1 cellular context compared by ENCODE assay signal in the genomic region with DNA sequence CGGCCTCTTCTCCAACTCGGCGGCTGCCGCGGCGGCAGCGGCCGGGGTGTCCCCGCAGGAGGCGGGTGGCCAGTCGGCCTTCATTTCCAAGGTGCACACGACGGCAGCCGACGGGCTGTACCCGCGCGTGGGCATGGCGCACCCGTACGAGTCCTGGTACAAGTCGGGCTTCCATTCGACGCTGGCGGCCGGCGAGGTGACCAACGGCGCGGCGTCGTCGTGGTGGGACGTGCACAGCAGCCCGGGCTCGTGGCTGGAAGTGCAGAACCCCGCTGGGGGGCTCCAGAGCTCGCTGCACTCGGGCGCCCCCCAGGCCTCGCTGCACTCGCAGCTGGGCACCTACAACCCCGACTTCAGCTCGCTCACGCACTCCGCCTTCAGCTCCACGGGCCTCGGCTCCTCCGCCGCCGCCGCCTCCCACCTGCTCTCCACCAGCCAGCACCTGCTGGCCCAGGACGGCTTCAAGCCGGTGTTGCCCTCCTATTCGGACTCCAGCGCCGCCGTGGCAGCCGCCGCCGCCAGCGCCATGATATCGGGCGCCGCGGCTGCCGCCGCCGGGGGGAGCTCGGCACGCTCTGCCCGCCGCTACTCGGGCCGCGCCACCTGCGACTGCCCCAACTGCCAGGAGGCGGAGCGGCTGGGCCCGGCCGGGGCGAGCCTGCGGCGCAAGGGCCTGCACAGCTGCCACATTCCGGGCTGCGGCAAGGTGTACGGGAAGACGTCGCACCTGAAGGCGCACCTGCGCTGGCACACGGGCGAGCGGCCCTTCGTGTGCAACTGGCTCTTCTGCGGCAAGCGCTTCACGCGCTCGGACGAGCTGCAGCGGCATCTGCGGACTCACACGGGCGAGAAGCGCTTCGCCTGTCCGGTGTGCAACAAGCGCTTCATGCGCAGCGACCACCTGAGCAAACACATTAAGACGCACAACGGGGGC.
TF ChIP-seq lines count a peak whose summit lies in the region.

No MANE protein-coding gene starts in this region.

TF ChIP-seq in HEK293, 187 proteins besides CTCF, POLR2A, EP300 and RAD21 (continued from another document):
- TF ChIP-seq, protein P1, sequence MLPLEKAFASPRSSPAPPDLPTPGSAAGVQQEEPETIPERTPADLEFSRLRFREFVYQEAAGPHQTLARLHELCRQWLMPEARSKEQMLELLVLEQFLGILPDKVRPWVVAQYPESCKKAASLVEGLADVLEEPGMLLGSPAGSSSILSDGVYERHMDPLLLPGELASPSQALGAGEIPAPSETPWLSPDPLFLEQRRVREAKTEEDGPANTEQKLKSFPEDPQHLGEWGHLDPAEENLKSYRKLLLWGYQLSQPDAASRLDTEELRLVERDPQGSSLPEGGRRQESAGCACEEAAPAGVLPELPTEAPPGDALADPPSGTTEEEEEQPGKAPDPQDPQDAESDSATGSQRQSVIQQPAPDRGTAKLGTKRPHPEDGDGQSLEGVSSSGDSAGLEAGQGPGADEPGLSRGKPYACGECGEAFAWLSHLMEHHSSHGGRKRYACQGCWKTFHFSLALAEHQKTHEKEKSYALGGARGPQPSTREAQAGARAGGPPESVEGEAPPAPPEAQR (tag by site-specific recombination; IDR thresholded peaks at IDR 0.05) = no peak
- TF ChIP-seq, protein P2, sequence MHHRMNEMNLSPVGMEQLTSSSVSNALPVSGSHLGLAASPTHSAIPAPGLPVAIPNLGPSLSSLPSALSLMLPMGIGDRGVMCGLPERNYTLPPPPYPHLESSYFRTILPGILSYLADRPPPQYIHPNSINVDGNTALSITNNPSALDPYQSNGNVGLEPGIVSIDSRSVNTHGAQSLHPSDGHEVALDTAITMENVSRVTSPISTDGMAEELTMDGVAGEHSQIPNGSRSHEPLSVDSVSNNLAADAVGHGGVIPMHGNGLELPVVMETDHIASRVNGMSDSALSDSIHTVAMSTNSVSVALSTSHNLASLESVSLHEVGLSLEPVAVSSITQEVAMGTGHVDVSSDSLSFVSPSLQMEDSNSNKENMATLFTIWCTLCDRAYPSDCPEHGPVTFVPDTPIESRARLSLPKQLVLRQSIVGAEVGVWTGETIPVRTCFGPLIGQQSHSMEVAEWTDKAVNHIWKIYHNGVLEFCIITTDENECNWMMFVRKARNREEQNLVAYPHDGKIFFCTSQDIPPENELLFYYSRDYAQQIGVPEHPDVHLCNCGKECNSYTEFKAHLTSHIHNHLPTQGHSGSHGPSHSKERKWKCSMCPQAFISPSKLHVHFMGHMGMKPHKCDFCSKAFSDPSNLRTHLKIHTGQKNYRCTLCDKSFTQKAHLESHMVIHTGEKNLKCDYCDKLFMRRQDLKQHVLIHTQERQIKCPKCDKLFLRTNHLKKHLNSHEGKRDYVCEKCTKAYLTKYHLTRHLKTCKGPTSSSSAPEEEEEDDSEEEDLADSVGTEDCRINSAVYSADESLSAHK (tag by site-specific recombination; IDR thresholded peaks at IDR 0.05) = no peak
- TF ChIP-seq ZNF202 (tag by site-specific recombination; IDR thresholded peaks at IDR 0.05; ENCODE audit: borderline replicate concordance) (peak; percentile 42; the same call in 1 of the 2 replicates), WT1 (tag by site-specific recombination; IDR thresholded peaks at IDR 0.05) (0 out of 2 replicates have a peak, but pooled peaks have one; percentile 9), ZXDB (tag by site-specific recombination; IDR thresholded peaks at IDR 0.05) (no peak), ZNF555 (tag by site-specific recombination; conservative IDR thresholded peaks at IDR 0.05) (no peak), SALL2 (tag by site-specific recombination; IDR thresholded peaks at IDR 0.05; ENCODE audit: borderline replicate concordance) (no peak), GLIS1 (tag by site-specific recombination; IDR thresholded peaks at IDR 0.05) (peak; percentile 70), ZNF549 (tag by site-specific recombination; IDR thresholded peaks at IDR 0.05) (no peak), ZNF660 (tag by site-specific recombination; IDR thresholded peaks at IDR 0.05) (peak; percentile 59; the same call in 1 of the 2 replicates), KLF9 (tag by site-specific recombination; IDR thresholded peaks at IDR 0.05; ENCODE audit: low read depth) (no peak), ZNF404 (tag by site-specific recombination; IDR thresholded peaks at IDR 0.05) (no peak), ZNF121 (tag by site-specific recombination; IDR thresholded peaks at IDR 0.05) (no peak), GLIS2 (tag by site-specific recombination; IDR thresholded peaks at IDR 0.05) (peak; percentile 61), ZNF175 (tag by site-specific recombination; IDR thresholded peaks at IDR 0.05) (no peak), GLI4 (tag by site-specific recombination; IDR thresholded peaks at IDR 0.05) (no peak), ZNF792 (tag by site-specific recombination; IDR thresholded peaks at IDR 0.05) (0 out of 2 replicates have a peak, but pooled peaks have one; percentile 50), SETDB1 (IDR thresholded peaks at IDR 0.05; ENCODE audit: insufficient read length, low read length) (no peak), OSR2 (tag by site-specific recombination; IDR thresholded peaks at IDR 0.05) (no peak)
- TF ChIP-seq, protein P3, sequence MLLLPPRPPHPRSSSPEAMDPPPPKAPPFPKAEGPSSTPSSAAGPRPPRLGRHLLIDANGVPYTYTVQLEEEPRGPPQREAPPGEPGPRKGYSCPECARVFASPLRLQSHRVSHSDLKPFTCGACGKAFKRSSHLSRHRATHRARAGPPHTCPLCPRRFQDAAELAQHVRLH (tag by site-specific recombination; IDR thresholded peaks at IDR 0.05) = no peak
- TF ChIP-seq, protein P4, sequence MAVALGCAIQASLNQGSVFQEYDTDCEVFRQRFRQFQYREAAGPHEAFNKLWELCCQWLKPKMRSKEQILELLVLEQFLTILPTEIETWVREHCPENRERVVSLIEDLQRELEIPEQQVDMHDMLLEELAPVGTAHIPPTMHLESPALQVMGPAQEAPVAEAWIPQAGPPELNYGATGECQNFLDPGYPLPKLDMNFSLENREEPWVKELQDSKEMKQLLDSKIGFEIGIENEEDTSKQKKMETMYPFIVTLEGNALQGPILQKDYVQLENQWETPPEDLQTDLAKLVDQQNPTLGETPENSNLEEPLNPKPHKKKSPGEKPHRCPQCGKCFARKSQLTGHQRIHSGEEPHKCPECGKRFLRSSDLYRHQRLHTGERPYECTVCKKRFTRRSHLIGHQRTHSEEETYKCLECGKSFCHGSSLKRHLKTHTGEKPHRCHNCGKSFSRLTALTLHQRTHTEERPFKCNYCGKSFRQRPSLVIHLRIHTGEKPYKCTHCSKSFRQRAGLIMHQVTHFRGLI (tag by site-specific recombination; IDR thresholded peaks at IDR 0.05) = 0 out of 2 replicates have a peak, but pooled peaks have one; percentile 21
- TF ChIP-seq, protein P5, sequence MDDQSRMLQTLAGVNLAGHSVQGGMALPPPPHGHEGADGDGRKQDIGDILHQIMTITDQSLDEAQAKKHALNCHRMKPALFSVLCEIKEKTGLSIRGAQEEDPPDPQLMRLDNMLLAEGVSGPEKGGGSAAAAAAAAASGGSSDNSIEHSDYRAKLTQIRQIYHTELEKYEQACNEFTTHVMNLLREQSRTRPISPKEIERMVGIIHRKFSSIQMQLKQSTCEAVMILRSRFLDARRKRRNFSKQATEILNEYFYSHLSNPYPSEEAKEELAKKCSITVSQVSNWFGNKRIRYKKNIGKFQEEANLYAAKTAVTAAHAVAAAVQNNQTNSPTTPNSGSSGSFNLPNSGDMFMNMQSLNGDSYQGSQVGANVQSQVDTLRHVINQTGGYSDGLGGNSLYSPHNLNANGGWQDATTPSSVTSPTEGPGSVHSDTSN (CRISPR knock-in tag; IDR thresholded peaks at IDR 0.05) = peak; percentile 16; the same call in 1 of the 2 replicates
- TF ChIP-seq, protein P6, sequence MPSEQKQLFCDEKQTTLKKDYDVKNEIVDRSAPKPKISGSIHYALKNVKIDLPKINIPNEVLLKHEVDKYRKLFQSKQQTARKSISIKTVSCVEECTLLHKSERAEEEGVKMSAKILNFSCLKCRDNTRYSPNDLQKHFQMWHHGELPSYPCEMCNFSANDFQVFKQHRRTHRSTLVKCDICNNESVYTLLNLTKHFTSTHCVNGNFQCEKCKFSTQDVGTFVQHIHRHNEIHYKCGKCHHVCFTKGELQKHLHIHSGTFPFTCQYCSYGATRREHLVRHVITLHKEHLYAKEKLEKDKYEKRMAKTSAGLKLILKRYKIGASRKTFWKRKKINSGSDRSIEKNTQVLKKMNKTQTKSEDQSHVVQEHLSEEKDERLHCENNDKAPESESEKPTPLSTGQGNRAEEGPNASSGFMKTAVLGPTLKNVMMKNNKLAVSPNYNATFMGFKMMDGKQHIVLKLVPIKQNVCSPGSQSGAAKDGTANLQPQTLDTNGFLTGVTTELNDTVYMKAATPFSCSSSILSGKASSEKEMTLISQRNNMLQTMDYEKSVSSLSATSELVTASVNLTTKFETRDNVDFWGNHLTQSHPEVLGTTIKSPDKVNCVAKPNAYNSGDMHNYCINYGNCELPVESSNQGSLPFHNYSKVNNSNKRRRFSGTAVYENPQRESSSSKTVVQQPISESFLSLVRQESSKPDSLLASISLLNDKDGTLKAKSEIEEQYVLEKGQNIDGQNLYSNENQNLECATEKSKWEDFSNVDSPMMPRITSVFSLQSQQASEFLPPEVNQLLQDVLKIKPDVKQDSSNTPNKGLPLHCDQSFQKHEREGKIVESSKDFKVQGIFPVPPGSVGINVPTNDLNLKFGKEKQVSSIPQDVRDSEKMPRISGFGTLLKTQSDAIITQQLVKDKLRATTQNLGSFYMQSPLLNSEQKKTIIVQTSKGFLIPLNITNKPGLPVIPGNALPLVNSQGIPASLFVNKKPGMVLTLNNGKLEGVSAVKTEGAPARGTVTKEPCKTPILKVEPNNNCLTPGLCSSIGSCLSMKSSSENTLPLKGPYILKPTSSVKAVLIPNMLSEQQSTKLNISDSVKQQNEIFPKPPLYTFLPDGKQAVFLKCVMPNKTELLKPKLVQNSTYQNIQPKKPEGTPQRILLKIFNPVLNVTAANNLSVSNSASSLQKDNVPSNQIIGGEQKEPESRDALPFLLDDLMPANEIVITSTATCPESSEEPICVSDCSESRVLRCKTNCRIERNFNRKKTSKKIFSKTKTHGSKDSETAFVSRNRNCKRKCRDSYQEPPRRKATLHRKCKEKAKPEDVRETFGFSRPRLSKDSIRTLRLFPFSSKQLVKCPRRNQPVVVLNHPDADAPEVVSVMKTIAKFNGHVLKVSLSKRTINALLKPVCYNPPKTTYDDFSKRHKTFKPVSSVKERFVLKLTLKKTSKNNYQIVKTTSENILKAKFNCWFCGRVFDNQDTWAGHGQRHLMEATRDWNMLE (tag by site-specific recombination; conservative IDR thresholded peaks at IDR 0.05; ENCODE audit: low read depth) = no peak
